In the genomic region with DNA sequence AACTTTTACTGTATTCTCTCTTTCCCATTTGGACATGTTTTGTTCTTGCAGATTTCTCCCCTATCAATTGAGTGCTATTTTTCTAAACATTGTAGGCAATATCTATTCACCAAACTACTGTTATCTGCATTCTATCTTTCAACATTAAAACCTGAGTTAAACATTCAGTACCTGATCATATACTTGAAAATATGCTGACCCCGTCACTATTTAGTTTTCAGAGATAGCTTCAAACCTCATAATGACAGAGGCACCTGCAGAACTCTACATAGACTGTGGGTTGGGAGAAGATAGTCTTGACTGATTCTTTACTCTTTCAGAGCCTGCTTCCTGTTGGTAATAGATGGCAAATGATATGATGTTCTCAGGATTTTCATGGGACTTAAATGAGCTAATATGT, we compare ENCODE assay signal across 28 cellular contexts.
"Had no signal": no experiment of that assay in that cellular context is flagged by ENCODE, and none has a peak within 500 bp of the region (broad histone marks: within the 10 kb centered on the region; RNA-seq: fewer than 3 reads in every experiment).

No MANE protein-coding gene starts in this region.

- H3K4me1 ChIP-seq: colonic mucosa, esophagus muscularis mucosa, esophagus squamous epithelium, foreskin keratinocyte, gastrocnemius medialis, gastroesophageal sphincter, heart left ventricle, heart right ventricle had no signal

- H3K9me3 ChIP-seq: colonic mucosa, esophagus muscularis mucosa, gastrocnemius medialis, gastroesophageal sphincter, heart left ventricle had no signal

- H3K36me3 ChIP-seq: colonic mucosa, esophagus muscularis mucosa, esophagus squamous epithelium, gastrocnemius medialis, gastroesophageal sphincter, heart left ventricle, heart right ventricle had no signal

- H3K27ac ChIP-seq: colonic mucosa, coronary artery, dorsolateral prefrontal cortex, epithelial cell of prostate, esophagus muscularis mucosa, esophagus squamous epithelium, foreskin keratinocyte, gastrocnemius medialis, gastroesophageal sphincter, heart left ventricle, heart right ventricle had no signal

- ATAC-seq: effector memory CD8-positive, alpha-beta T cell; esophagus mucosa; foreskin keratinocyte; gastrocnemius medialis; gastroesophageal sphincter; heart left ventricle; heart right ventricle had no signal

- FAIRE-seq: colon, endometrium, endothelial cell of umbilical vein, frontal cortex had no signal

- H3K4me3 ChIP-seq: colonic mucosa, coronary artery, dorsolateral prefrontal cortex, esophagus muscularis mucosa, esophagus squamous epithelium, gastrocnemius medialis, gastroesophageal sphincter, heart left ventricle, heart right ventricle had no signal

- DNase-seq: colonic mucosa; cortex of kidney; dermis blood vessel endothelial cell; dorsolateral prefrontal cortex; effector CD4-positive, alpha-beta T cell; effector CD8-positive, alpha-beta T cell; effector memory CD4-positive, alpha-beta T cell; effector memory CD8-positive, alpha-beta T cell; endodermal cell; erythroblast; esophagus squamous epithelium; foreskin fibroblast; foreskin keratinocyte; foreskin melanocyte; gastrocnemius medialis; glutamatergic neuron; head of caudate nucleus; heart left ventricle; heart right ventricle had no signal

- H3K27me3 ChIP-seq: colonic mucosa, dorsolateral prefrontal cortex, esophagus muscularis mucosa, esophagus squamous epithelium, foreskin keratinocyte, gastrocnemius medialis, gastroesophageal sphincter, heart left ventricle, heart right ventricle had no signal
